9 cellular contexts compared by ENCODE assay signal in genomic region chr4:113173132-113173531, GRCh38.
"Had no signal": no experiment of that assay in that cellular context is flagged by ENCODE, and none has a peak within 500 bp of the region (broad histone marks: within the 10 kb centered on the region; RNA-seq: fewer than 3 reads in every experiment).

No MANE protein-coding gene starts in this region.

- H2AFZ ChIP-seq: GM23248, GM23338 had no signal

- H3K27ac ChIP-seq: GM23248 had no signal

- H3K27ac Mint-ChIP-seq: GM23338, HFFc6 had no signal

- H3K9me3 ChIP-seq: HAP-1 had no signal

- ATAC-seq: GM23338, HCT116 had no signal

- H3K4me3 ChIP-seq: GM23248, GM23338, HAP-1 had no signal

- H3K36me3 ChIP-seq: HAP-1 had no signal

- H3K4me2 ChIP-seq: GM23338 had no signal

- DNase-seq: GM23248, GOT3, H7, H9, HCEC 1CT, HFFc6 had no signal

- H3K9me3 Mint-ChIP-seq: GM23338, HFFc6 had no signal

- H3K4me3 Mint-ChIP-seq: GM23338, H9, HFFc6 had no signal

- H3K9ac ChIP-seq: GM23248 had no signal
